In the genomic region with DNA sequence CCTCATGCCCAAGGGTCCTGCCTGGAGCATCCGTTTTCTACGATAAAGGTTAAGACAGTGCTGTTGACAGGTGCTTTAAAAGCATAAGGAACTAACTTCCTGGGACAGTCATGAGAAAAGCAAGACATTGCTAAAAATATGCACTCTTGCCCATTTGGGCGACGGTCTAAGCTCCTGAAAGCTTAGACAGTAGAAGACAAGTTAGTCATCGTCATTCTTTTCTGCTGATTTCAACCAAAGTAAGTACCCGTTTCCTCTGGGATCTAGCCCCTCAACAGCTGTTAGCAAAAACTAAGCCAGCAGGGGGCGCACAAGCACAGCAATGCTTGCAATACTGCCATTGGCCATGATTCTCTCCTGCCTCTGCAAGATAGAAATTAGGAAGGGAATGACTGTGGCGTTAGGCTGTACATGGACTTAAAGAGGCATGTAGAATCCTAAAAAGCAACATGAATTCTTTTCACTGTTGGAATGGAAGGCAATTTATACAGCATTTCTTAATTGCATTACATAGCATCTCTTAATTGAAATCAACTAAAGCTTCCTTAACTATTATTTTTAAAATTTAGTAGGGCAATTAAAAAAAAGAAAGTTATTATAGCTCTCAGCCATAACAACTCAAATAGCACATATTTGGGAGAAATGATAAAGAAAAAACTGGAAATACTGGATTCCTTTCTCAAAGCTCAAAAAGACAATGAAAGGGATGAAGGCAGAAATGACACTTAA, we compare ENCODE assay signal across 8 cellular contexts.
DNase-seq lines count a peak whose midpoint lies in the region; ATAC-seq and TF ChIP-seq lines count a peak whose summit lies in the region.

No MANE protein-coding gene starts in this region.

- DNase-seq in HS-27A (ENCODE audit: low read depth) (peak; percentile 79), NCI-H82 treated with DMSO at 0.1 percent for 48 hours (lab: John Stamatoyannopoulos, UW; ENCODE audit: unreplicated experiment) (peak; percentile 72), medulla oblongata (ENCODE audit: extremely low spot score) (peak; percentile 97)
- peak; percentile 97 for DNase-seq in activated CD4-positive, alpha-beta T cell treated with anti-CD3 and anti-CD28 coated beads, Interleukin-2, amount 50 U/mL, for 48 hours
- peak; percentile 71 for DNase-seq in effector CD8-positive, alpha-beta T cell (lab: John Stamatoyannopoulos, UW)
- peak; percentile 85 for DNase-seq in stimulated activated CD8-positive, alpha-beta memory T cell treated with anti-CD3 and anti-CD28 coated beads, Interleukin-15, amount 100 ng/mL, for 1 hour (ENCODE audit: low read depth)

- peak; percentile 94 for TF ChIP-seq CTCF in C4-2B (conservative IDR thresholded peaks at IDR 0.05)

- H3K27ac ChIP-seq in C4-2B, result no peak overlapping the region

- peak; percentile 91 for ATAC-seq in GM19351 (IDR thresholded peaks at IDR 0.05; ENCODE audit: unreplicated experiment)
